ENCODE assay signal across 1 cellular context in the genomic region with DNA sequence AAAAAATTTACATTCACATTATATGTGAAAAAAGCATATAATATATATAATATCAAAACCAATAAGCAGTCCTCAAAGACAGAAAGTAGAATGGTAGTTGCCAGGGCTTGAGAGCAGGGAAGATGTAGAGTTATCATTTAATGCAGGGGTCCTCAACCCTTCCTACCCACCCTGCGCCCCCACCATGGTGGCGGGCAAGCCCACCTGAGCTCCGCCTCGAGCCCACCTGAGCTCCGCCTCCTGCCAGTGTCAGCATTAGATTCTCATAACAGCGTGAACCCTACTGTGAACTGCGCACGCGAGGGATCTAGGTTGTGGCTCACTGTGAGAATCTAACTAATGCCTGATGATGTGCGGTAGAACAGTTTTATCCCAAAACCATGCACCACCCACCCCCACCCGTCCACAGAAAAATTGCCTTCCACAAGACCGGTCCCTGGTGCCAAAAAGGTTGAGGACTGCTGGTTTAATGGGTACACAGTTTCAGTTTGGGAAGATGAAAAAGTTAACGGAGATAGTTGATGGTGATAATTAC.
TF ChIP-seq lines count a peak whose summit lies in the region.

No MANE protein-coding gene starts in this region.

TF ChIP-seq in A549, 52 proteins besides CTCF, POLR2A, EP300 and RAD21:
- TF ChIP-seq JUNB (IDR thresholded peaks at IDR 0.05) (no peak), RFX5 (IDR thresholded peaks at IDR 0.05) (no peak), EHF (CRISPR knock-in tag; IDR thresholded peaks at IDR 0.05) (no peak), HEYL (CRISPR knock-in tag; IDR thresholded peaks at IDR 0.05) (no peak), BCL3 (IDR thresholded peaks at IDR 0.05) (no peak), EHMT2 (IDR thresholded peaks at IDR 0.05; ENCODE audit: low read depth) (no peak), CEBPB (IDR thresholded peaks at IDR 0.05) (no peak), NR3C1 (IDR thresholded peaks at IDR 0.05) (no peak), ESRRA (IDR thresholded peaks at IDR 0.05; ENCODE audit: borderline replicate concordance, low read length) (no peak), NPAS2 (CRISPR knock-in tag; IDR thresholded peaks at IDR 0.05; ENCODE audit: borderline replicate concordance) (no peak), RARB (CRISPR knock-in tag; IDR thresholded peaks at IDR 0.05) (no peak), HOXB5 (CRISPR knock-in tag; IDR thresholded peaks at IDR 0.05) (no peak), ZNF302 (CRISPR knock-in tag; IDR thresholded peaks at IDR 0.05) (no peak), SREBF2 (IDR thresholded peaks at IDR 0.05) (no peak), TFCP2L1 (CRISPR knock-in tag; IDR thresholded peaks at IDR 0.05) (no peak)
